Comparison of ENCODE assay signal across 1 cellular context in the genomic region with DNA sequence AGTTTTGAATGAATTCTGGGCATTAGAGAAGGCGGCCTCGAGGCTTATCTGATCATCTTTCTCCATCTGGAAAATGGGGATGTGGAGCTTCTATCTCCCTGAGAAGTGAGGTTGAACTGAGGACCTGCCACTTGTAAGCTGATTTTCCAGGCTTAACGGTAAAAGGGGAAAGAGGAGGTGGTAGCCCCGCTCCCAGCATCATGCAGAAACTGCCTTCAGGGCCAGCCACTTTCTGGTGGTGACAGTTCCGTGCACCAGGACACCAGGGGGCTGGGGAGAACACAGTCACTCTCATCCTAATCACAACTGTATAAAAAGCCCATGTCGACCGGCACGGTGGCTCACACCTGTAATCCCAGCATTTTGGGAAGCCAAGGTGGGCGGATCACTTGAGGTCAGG.
TF ChIP-seq lines count a peak whose summit lies in the region.

No MANE protein-coding gene starts in this region.

TF ChIP-seq in H1, 55 proteins besides CTCF, POLR2A, EP300 and RAD21:
- TF ChIP-seq EGR1 (IDR thresholded peaks at IDR 0.05; ENCODE audit: borderline replicate concordance, low read depth, low read length) (no peak), GABPA (IDR thresholded peaks at IDR 0.05; ENCODE audit: borderline replicate concordance, insufficient read depth, low read length) (no peak), POLR2AphosphoS5 (IDR thresholded peaks at IDR 0.05; ENCODE audit: low read depth, low read length) (no peak), RXRA (IDR thresholded peaks at IDR 0.05; ENCODE audit: insufficient read depth, low read depth, low read length) (no peak), RNF2 (IDR thresholded peaks at IDR 0.05; ENCODE audit: borderline replicate concordance, low read depth, low read length, missing control alignments, poor library complexity, severe bottlenecking) (no peak), TEAD4 (IDR thresholded peaks at IDR 0.05; ENCODE audit: low read depth, low read length) (no peak), SP4 (IDR thresholded peaks at IDR 0.05; ENCODE audit: low read length) (no peak), KDM5A (IDR thresholded peaks at IDR 0.05; ENCODE audit: low read length) (no peak), KDM4A (IDR thresholded peaks at IDR 0.05; ENCODE audit: low read depth, low read length, severe bottlenecking) (no peak)
- TF ChIP-seq, protein P1, sequence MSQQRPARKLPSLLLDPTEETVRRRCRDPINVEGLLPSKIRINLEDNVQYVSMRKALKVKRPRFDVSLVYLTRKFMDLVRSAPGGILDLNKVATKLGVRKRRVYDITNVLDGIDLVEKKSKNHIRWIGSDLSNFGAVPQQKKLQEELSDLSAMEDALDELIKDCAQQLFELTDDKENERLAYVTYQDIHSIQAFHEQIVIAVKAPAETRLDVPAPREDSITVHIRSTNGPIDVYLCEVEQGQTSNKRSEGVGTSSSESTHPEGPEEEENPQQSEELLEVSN (IDR thresholded peaks at IDR 0.05), result no peak
